ENCODE assay signal across 26 cellular contexts in genomic region chr16:8168016-8168415, GRCh38.
"Had no signal": no experiment of that assay in that cellular context is flagged by ENCODE, and none has a peak within 500 bp of the region (broad histone marks: within the 10 kb centered on the region; RNA-seq: fewer than 3 reads in every experiment).

No MANE protein-coding gene starts in this region.

- H3K4me3 ChIP-seq: coronary artery, dorsolateral prefrontal cortex, gastrocnemius medialis, left ventricle myocardium inferior, lower lobe of right lung, pancreas, prostate gland, right lobe of liver, spleen, tibial artery, upper lobe of left lung, vagina had no signal

- H3K4me3 Mint-ChIP-seq: naive B cell; nephron; stimulated activated memory B cell treated with anti-CD40 and anti-IgM and Interleukin-4, amounts not matched to agents 10 μg/mL and 1 μg/mL and 100 μg/mL, for 72 hours; stimulated activated naive CD8-positive, alpha-beta T cell treated with anti-CD3 and anti-CD28 coated beads, Interleukin-15, Interleukin-2, amounts not matched to agents 100 ng/mL and 50 ng/mL, for 24 hours had no signal

- H3K4me1 Mint-ChIP-seq: nephron; stimulated activated memory B cell treated with anti-CD40 and anti-IgM and Interleukin-4, amounts not matched to agents 10 μg/mL and 1 μg/mL and 100 μg/mL, for 72 hours had no signal

- H3K27me3 Mint-ChIP-seq: stimulated activated memory B cell treated with anti-CD40 and anti-IgM and Interleukin-4, amounts not matched to agents 10 μg/mL and 1 μg/mL and 100 μg/mL, for 72 hours; stimulated activated naive CD8-positive, alpha-beta T cell treated with anti-CD3 and anti-CD28 coated beads, Interleukin-15, Interleukin-2, amounts not matched to agents 100 ng/mL and 50 ng/mL, for 24 hours had no signal

- H3K9me3 Mint-ChIP-seq: nephron had no signal

- H3K27ac Mint-ChIP-seq: nephron; stimulated activated memory B cell treated with anti-CD40 and anti-IgM and Interleukin-4, amounts not matched to agents 10 μg/mL and 1 μg/mL and 100 μg/mL, for 72 hours; stimulated activated naive CD8-positive, alpha-beta T cell treated with anti-CD3 and anti-CD28 coated beads, Interleukin-15, Interleukin-2, amounts not matched to agents 100 ng/mL and 50 ng/mL, for 24 hours had no signal

- DNase-seq: dorsolateral prefrontal cortex; effector CD8-positive, alpha-beta T cell; gastrocnemius medialis; glutamatergic neuron; kidney; left cardiac atrium; left ventricle myocardium inferior; lower lobe of right lung; mesenchymal stem cell; naive B cell; occipital lobe; pancreas; retina; right lobe of liver; spleen; stimulated activated CD4-positive, alpha-beta T cell treated with anti-CD3 and anti-CD28 coated beads, Interleukin-15, amount 100 ng/mL, for 24 hours; stimulated activated CD4-positive, alpha-beta T cell treated with anti-CD3 and anti-CD28 coated beads, Interleukin-1b, Interleukin-23, amount 100 ng/mL, for 48 hours; stimulated activated CD4-positive, alpha-beta T cell treated with anti-CD3 and anti-CD28 coated beads, Interleukin-4, amount 100 ng/mL, for 24 hours; tibial artery had no signal

- H3K36me3 Mint-ChIP-seq: naive B cell; stimulated activated memory B cell treated with anti-CD40 and anti-IgM and Interleukin-4, amounts not matched to agents 10 μg/mL and 1 μg/mL and 100 μg/mL, for 72 hours had no signal
